ENCODE assay signal across 14 cellular contexts in genomic region chr1:52867060-52867845, GRCh38.
DNase-seq lines count a peak whose midpoint lies in the region; ATAC-seq, FAIRE-seq and TF ChIP-seq lines count a peak whose summit lies in the region.
"Had no signal": no experiment of that assay in that cellular context is flagged by ENCODE, and none has a peak within 500 bp of the region (broad histone marks: within the 10 kb centered on the region; RNA-seq: fewer than 3 reads in every experiment).

No MANE protein-coding gene starts in this region.

- H3K9ac ChIP-seq in MM.1S (ENCODE audit: low read length), result no peak overlapping the region

- ATAC-seq in HG02870 (IDR thresholded peaks at IDR 0.05; ENCODE audit: unreplicated experiment), result peak; percentile 96

- peak; percentile 50 for TF ChIP-seq POLR2A in GM19099 (IDR thresholded peaks at IDR 0.05; ENCODE audit: extremely low read depth, insufficient read length, low read depth)

- DNase-seq in GM10266 (ENCODE audit: extremely low spot score) (peak; percentile 76), MM.1S (peak; percentile 55), ecto neural progenitor cell (ENCODE audit: low spot score) (no peak), NCI-H510A treated with DMSO at 0.1 percent for 48 hours (lab: John Stamatoyannopoulos, UW) (no peak), coronary artery (ENCODE audit: low spot score) (no peak), RCC 7860 (ENCODE audit: low spot score) (no peak)
- DNase-seq: C1 segment of cervical spinal cord, esophagus squamous epithelium, NCI-H510A had no signal

- H2AFZ ChIP-seq in MM.1S (ENCODE audit: low read length), result no peak overlapping the region

- TF ChIP-seq CTCF in GM10266 (IDR thresholded peaks at IDR 0.05; ENCODE audit: control insufficient read depth, insufficient read depth, low read depth, missing control alignments), result no peak
- no peak for TF ChIP-seq CTCF in MM.1S (IDR thresholded peaks at IDR 0.05; ENCODE audit: low read length)
- no peak for TF ChIP-seq CTCF in coronary artery (IDR thresholded peaks at IDR 0.05)

- no peaks in the 10 kb centered on the region for H3K27me3 ChIP-seq in MM.1S (replicated peaks; ENCODE audit: insufficient read depth, low read length)
- H3K27me3 ChIP-seq: esophagus squamous epithelium, vagina had no signal

- no peak for FAIRE-seq in RCC 7860 (lab: Jason Lieb, UNC)
- FAIRE-seq: H54, TTC549 had no signal

- H3K27ac ChIP-seq in MM.1S (ENCODE audit: low read length) (no peak overlapping the region), coronary artery (no peak overlapping the region)
- H3K27ac ChIP-seq: vagina had no signal

- H3K4me3 ChIP-seq in MM.1S (ENCODE audit: low read length), result no peak overlapping the region
- H3K4me3 ChIP-seq in coronary artery, result no peak overlapping the region
- H3K4me3 ChIP-seq: esophagus squamous epithelium, vagina had no signal

- no peak overlapping the region for H3K4me2 ChIP-seq in MM.1S (ENCODE audit: low read depth, low read length)

- H4K20me1 ChIP-seq in MM.1S (ENCODE audit: insufficient read depth, low read length), result no peaks in the 10 kb centered on the region

- H3F3A ChIP-seq in MM.1S (ENCODE audit: insufficient read depth, low read length), result no peaks in the 10 kb centered on the region

- no peaks in the 10 kb centered on the region for H3K36me3 ChIP-seq in MM.1S (replicated peaks; ENCODE audit: insufficient read depth, low read length)
- H3K36me3 ChIP-seq: esophagus squamous epithelium, vagina had no signal

- H3K9me2 ChIP-seq in MM.1S (replicated peaks; ENCODE audit: insufficient read depth, low read length), result no peaks in the 10 kb centered on the region

- H3K4me1 ChIP-seq in MM.1S (ENCODE audit: low read length), result 0 out of 2 replicates have a peak, but pooled peaks cover 4% of the 10 kb centered on the region
- H3K4me1 ChIP-seq: vagina had no signal

- H3K79me2 ChIP-seq in MM.1S (ENCODE audit: low read length), result no peaks in the 10 kb centered on the region

- no peaks in the 10 kb centered on the region for H3K9me3 ChIP-seq in MM.1S (replicated peaks; ENCODE audit: insufficient read depth, low read length)
- H3K9me3 ChIP-seq: esophagus squamous epithelium, vagina had no signal

Comparison
In these comparisons a context has a peak if more than half of its experiments do, and no peak if none do; other contexts are left out.
1. DNase-seq: peak in GM10266 (single experiment) and MM.1S (single experiment); none in ecto neural progenitor cell (single experiment), NCI-H510A treated with DMSO at 0.1 percent for 48 hours (single experiment), coronary artery (single experiment) and RCC 7860 (single experiment).